13 cellular contexts compared by ENCODE assay signal in genomic region chr7:26388256-26388655, GRCh38.
A peak's percentile ranks its signal among the peaks of the same experiment; 100 is the strongest.
DNase-seq lines count a peak whose midpoint lies in the region; ATAC-seq and TF ChIP-seq lines count a peak whose summit lies in the region.
"Had no signal": no experiment of that assay in that cellular context is flagged by ENCODE, and none has a peak within 500 bp of the region (broad histone marks: within the 10 kb centered on the region; RNA-seq: fewer than 3 reads in every experiment).

No MANE protein-coding gene starts in this region.

- no peak overlapping the region for H2BK120ac ChIP-seq in trophoblast cell (ENCODE audit: insufficient read depth, low read length, poor library complexity)

- H2BK5ac ChIP-seq in trophoblast cell (ENCODE audit: low read depth, low read length, poor library complexity) = no peak overlapping the region

- H3K4me2 ChIP-seq in trophoblast cell (ENCODE audit: low read length) = no peak overlapping the region

- H4K91ac ChIP-seq in trophoblast cell (ENCODE audit: low read depth, low read length) = no peak overlapping the region

- H3K27ac ChIP-seq in naive thymus-derived CD4-positive, alpha-beta T cell (ENCODE audit: low read depth, low read length) = no peak overlapping the region
- H3K27ac ChIP-seq in endodermal cell (ENCODE audit: low read depth, low read length) = no peak overlapping the region
- H3K27ac ChIP-seq in trophoblast cell (ENCODE audit: low read depth, low read length) = no peak overlapping the region
- H3K27ac ChIP-seq: dorsolateral prefrontal cortex, suprapubic skin had no signal

- H3K36me3 ChIP-seq in naive thymus-derived CD4-positive, alpha-beta T cell (ENCODE audit: control insufficient read depth in 2 of 3, insufficient read depth in 3 of 3, low read length in 3 of 3) = no peaks in the 10 kb centered on the region
- H3K36me3 ChIP-seq in endodermal cell (ENCODE audit: control insufficient read depth, insufficient read depth, low read length) (no peaks in the 10 kb centered on the region), trophoblast cell (ENCODE audit: control insufficient read depth in 1 of 2, insufficient read depth in 2 of 2, low read length in 2 of 2) (no peaks in the 10 kb centered on the region)
- H3K36me3 ChIP-seq: suprapubic skin had no signal

- H3K23ac ChIP-seq in trophoblast cell (ENCODE audit: low read length) = no peak overlapping the region

- H3K36me3 Mint-ChIP-seq in naive thymus-derived CD4-positive, alpha-beta T cell = no peaks in the 10 kb centered on the region
- no peaks in the 10 kb centered on the region for H3K36me3 Mint-ChIP-seq in endodermal cell (ENCODE audit: low read depth)

- intact Hi-C loops in naive thymus-derived CD4-positive, alpha-beta T cell (cut with micrococcal nuclease) = no loop called here

- peak; percentile 82 for ATAC-seq in GM18870 (IDR thresholded peaks at IDR 0.05; ENCODE audit: unreplicated experiment)
- ATAC-seq in GM21723 (IDR thresholded peaks at IDR 0.05; ENCODE audit: unreplicated experiment) = peak; percentile 91
- ATAC-seq in HG03457 (IDR thresholded peaks at IDR 0.05; ENCODE audit: unreplicated experiment) = peak; percentile 68
- peak; percentile 38 for ATAC-seq in naive thymus-derived CD4-positive, alpha-beta T cell

- no peaks in the 10 kb centered on the region for H3K4me1 ChIP-seq in naive thymus-derived CD4-positive, alpha-beta T cell (ENCODE audit: control insufficient read depth in 2 of 2, insufficient read depth in 2 of 2, low read length in 2 of 2)
- H3K4me1 ChIP-seq in endodermal cell (ENCODE audit: control insufficient read depth, insufficient read depth, low read length) (no peaks in the 10 kb centered on the region), trophoblast cell (ENCODE audit: control insufficient read depth in 1 of 2, insufficient read depth in 2 of 2, low read length in 2 of 2) (no peaks in the 10 kb centered on the region)
- H3K4me1 ChIP-seq: suprapubic skin had no signal

- peaks cover 0 to 2% (median 0%) of the 10 kb centered on the region in 7 donors for H3K4me1 Mint-ChIP-seq in naive thymus-derived CD4-positive, alpha-beta T cell
- peaks cover 6% of the 10 kb centered on the region for H3K4me1 Mint-ChIP-seq in endodermal cell

- no peaks in the 10 kb centered on the region for H3K79me1 ChIP-seq in trophoblast cell (ENCODE audit: low read length)

- peaks cover 4 to 5% of the 10 kb centered on the region in 2 donors for H3K27me3 ChIP-seq in naive thymus-derived CD4-positive, alpha-beta T cell (ENCODE audit: control insufficient read depth in 2 of 2, insufficient read depth in 2 of 2, low read length in 2 of 2)
- H3K27me3 ChIP-seq in endodermal cell (ENCODE audit: control insufficient read depth, insufficient read depth, low read length, poor library complexity, severe bottlenecking) (peaks cover 17% of the 10 kb centered on the region), trophoblast cell (ENCODE audit: insufficient read depth, low read length) (no peaks in the 10 kb centered on the region)

- POLR2A ChIA-PET in naive thymus-derived CD4-positive, alpha-beta T cell (lab: Charles Lee) = no interaction called here

- no peak overlapping the region for H3K9ac ChIP-seq in endodermal cell (ENCODE audit: extremely low read depth, low read length, poor library complexity, severe bottlenecking)
- no peak overlapping the region for H3K9ac ChIP-seq in trophoblast cell (ENCODE audit: low read length)

- H3K14ac ChIP-seq in trophoblast cell (ENCODE audit: low read length) = no peak overlapping the region

- DNase-seq in naive thymus-derived CD4-positive, alpha-beta T cell = no peak
- DNase-seq in endodermal cell (no peak), NCI-H2107 treated with DMSO at 0.1 percent for 48 hours (lab: John Stamatoyannopoulos, UW; ENCODE audit: unreplicated experiment) (no peak), trophoblast cell (no peak)
- DNase-seq: activated CD8-positive, alpha-beta memory T cell treated with anti-CD3 and anti-CD28 coated beads, Interleukin-2, amount 50 U/mL, for 48 hours; amniotic stem cell; dorsolateral prefrontal cortex; foreskin fibroblast; NCI-H2227 treated with DMSO at 0.1 percent for 48 hours had no signal

- TF ChIP-seq CTCF in endodermal cell (conservative IDR thresholded peaks at IDR 0.05) = no peak

- no peaks in the 10 kb centered on the region for H3K9me3 Mint-ChIP-seq in naive thymus-derived CD4-positive, alpha-beta T cell
- no peaks in the 10 kb centered on the region for H3K9me3 Mint-ChIP-seq in endodermal cell

- no peak overlapping the region for H4K8ac ChIP-seq in trophoblast cell (ENCODE audit: low read depth, low read length)

- H3K18ac ChIP-seq in trophoblast cell (ENCODE audit: low read length) = no peak overlapping the region

- H3K4ac ChIP-seq in trophoblast cell (ENCODE audit: low read depth, low read length) = no peak overlapping the region

- H3K4me3 Mint-ChIP-seq in naive thymus-derived CD4-positive, alpha-beta T cell = no peak overlapping the region
- no peak overlapping the region for H3K4me3 Mint-ChIP-seq in endodermal cell

- CTCF ChIA-PET in naive thymus-derived CD4-positive, alpha-beta T cell (lab: Charles Lee) = no interaction called here

- H3K79me2 ChIP-seq in trophoblast cell (ENCODE audit: control insufficient read depth, insufficient read depth, low read length, poor library complexity) = no peaks in the 10 kb centered on the region

- no peak overlapping the region for H2AK5ac ChIP-seq in trophoblast cell (ENCODE audit: low read length)

- no peak overlapping the region for H3K27ac Mint-ChIP-seq in naive thymus-derived CD4-positive, alpha-beta T cell
- H3K27ac Mint-ChIP-seq in endodermal cell = no peak overlapping the region

- H2BK12ac ChIP-seq in trophoblast cell (ENCODE audit: low read length) = no peak overlapping the region

- H3K4me3 ChIP-seq in naive thymus-derived CD4-positive, alpha-beta T cell (ENCODE audit: low read length) = no peak overlapping the region
- no peak overlapping the region for H3K4me3 ChIP-seq in endodermal cell (ENCODE audit: low read length)
- no peak overlapping the region for H3K4me3 ChIP-seq in trophoblast cell (ENCODE audit: low read depth, low read length)
- H3K4me3 ChIP-seq: dorsolateral prefrontal cortex, suprapubic skin had no signal

- no peaks in the 10 kb centered on the region for H3K9me3 ChIP-seq in naive thymus-derived CD4-positive, alpha-beta T cell (ENCODE audit: control insufficient read depth in 2 of 3, low read length in 3 of 3)
- H3K9me3 ChIP-seq in endodermal cell (ENCODE audit: control insufficient read depth, low read length) (no peaks in the 10 kb centered on the region), trophoblast cell (ENCODE audit: insufficient read depth, low read depth, low read length) (no peaks in the 10 kb centered on the region)
- H3K9me3 ChIP-seq: suprapubic skin had no signal

- 84 to 85% methylated on average over 4 of the region's 4 CpGs for WGBS in endodermal cell (ENCODE audit: insufficient coverage in 1 of 2, insufficient read length in 1 of 2), 2 experiments
- no CpG with 5 or more reads among the region's 4 CpGs for WGBS in trophoblast cell (ENCODE audit: extremely low coverage, insufficient coverage, insufficient read length)

- peaks cover 38 to 63% (median 49%) of the 10 kb centered on the region in 5 donors for H3K27me3 Mint-ChIP-seq in naive thymus-derived CD4-positive, alpha-beta T cell
- peaks cover 4% of the 10 kb centered on the region for H3K27me3 Mint-ChIP-seq in endodermal cell (ENCODE audit: insufficient read depth)

- no peak overlapping the region for H4K12ac ChIP-seq in trophoblast cell (ENCODE audit: low read depth, low read length)

- H2AFZ ChIP-seq in trophoblast cell (ENCODE audit: insufficient read depth, low read length, poor library complexity) = no peak overlapping the region

Comparison
In these comparisons a context has a peak if more than half of its experiments do, and no peak if none do; other contexts are left out.
1. ATAC-seq: peak in every context shown above with its lines; median percentile 91 in GM21723; 82 in GM18870; 68 in HG03457; 38 in naive thymus-derived CD4-positive, alpha-beta T cell.